Comparison of ENCODE assay signal across 8 cellular contexts in genomic region chr1:1069061-1069710, GRCh38. TPM values are rescaled to one million over a fixed set of nuclear protein-coding genes. Genes with fewer than 3 reads are reported as not detected.
A peak's percentile ranks its signal among the peaks of the same experiment; 100 is the strongest.
DNase-seq lines count a peak whose midpoint lies in the region; ATAC-seq and TF ChIP-seq lines count a peak whose summit lies in the region.

No MANE protein-coding gene starts in this region.

- H3K27me3 ChIP-seq in PC-9 (ENCODE audit: insufficient read depth, low read depth), result no peaks in the 10 kb centered on the region

- peak overlapping the region; percentile 76 for H3K4me2 ChIP-seq in PC-9

- peak overlapping the region; percentile 87 for H3K27ac ChIP-seq in PC-9

- H3K9me2 ChIP-seq in PC-9 (ENCODE audit: insufficient read depth), result no peaks in the 10 kb centered on the region

- TF ChIP-seq CTCF in PC-9 (conservative IDR thresholded peaks at IDR 0.05) (no peak), neural crest cell (conservative IDR thresholded peaks at IDR 0.05) (no peak)

- peaks cover 67% of the 10 kb centered on the region for H3F3A ChIP-seq in PC-9 (ENCODE audit: insufficient read depth, low read depth)

- intact Hi-C loops in PC-9 (cut with micrococcal nuclease; ENCODE audit: unreplicated experiment), result no loop called here

- no peak overlapping the region; the same call in 1 of the 2 replicates for H2AFZ ChIP-seq in PC-9

- CTCF ChIA-PET in PC-9 (lab: Charles Lee), result interaction anchor here (0.5 kb wide), 1 partner anchor 80 kb away, joined by 3 read pairs; no protein-coding TSS in a partner anchor

- H3K27me3 Mint-ChIP-seq in neural crest cell (ENCODE audit: low read depth), result peaks cover 31% of the 10 kb centered on the region
- no peaks in the 10 kb centered on the region for H3K27me3 Mint-ChIP-seq in stimulated activated naive CD8-positive, alpha-beta T cell treated with anti-CD3 and anti-CD28 coated beads, Interleukin-15, Interleukin-2, amounts not matched to agents 100 ng/mL and 50 ng/mL, for 24 hours

- peaks cover 6% of the 10 kb centered on the region for H3K4me1 Mint-ChIP-seq in neural crest cell
- peaks cover 16% of the 10 kb centered on the region for H3K4me1 Mint-ChIP-seq in stimulated activated naive CD8-positive, alpha-beta T cell treated with anti-CD3 and anti-CD28 coated beads, Interleukin-15, Interleukin-2, amounts not matched to agents 100 ng/mL and 50 ng/mL, for 24 hours (ENCODE audit: low read depth)

- H3K4me3 Mint-ChIP-seq in neural crest cell, result no peak overlapping the region
- H3K4me3 Mint-ChIP-seq in stimulated activated naive CD8-positive, alpha-beta T cell treated with anti-CD3 and anti-CD28 coated beads, Interleukin-15, Interleukin-2, amounts not matched to agents 100 ng/mL and 50 ng/mL, for 24 hours, result peak overlapping the region; percentile 72

- H3K79me2 ChIP-seq in PC-9 (ENCODE audit: low read depth), result peaks cover 33% of the 10 kb centered on the region

- ATAC-seq in HG03439 (IDR thresholded peaks at IDR 0.05; ENCODE audit: unreplicated experiment), result peak; percentile 42

- H3K36me3 ChIP-seq in PC-9 (ENCODE audit: low read depth), result no peaks in the 10 kb centered on the region

- H3K9me3 Mint-ChIP-seq in neural crest cell, result no peaks in the 10 kb centered on the region
- no peaks in the 10 kb centered on the region for H3K9me3 Mint-ChIP-seq in stimulated activated naive CD8-positive, alpha-beta T cell treated with anti-CD3 and anti-CD28 coated beads, Interleukin-15, Interleukin-2, amounts not matched to agents 100 ng/mL and 50 ng/mL, for 24 hours

- H3K4me3 ChIP-seq in PC-9, result peak overlapping the region; percentile 86

- no peaks in the 10 kb centered on the region for H4K20me1 ChIP-seq in PC-9 (ENCODE audit: insufficient read depth)

- DNase-seq in SKM-1 treated with dmso at 0.1 percent for 144 hours (lab: John Stamatoyannopoulos, UW; ENCODE audit: unreplicated experiment) (peak; percentile 55), SKM-1 (lab: John Stamatoyannopoulos, UW; ENCODE audit: unreplicated experiment) (no peak), PC-9 (peak; percentile 86 to 93), activated T-helper 1 cell treated with Interleukin-2 at 50 U/mL for 16 hours (ENCODE audit: low read depth) (peak; percentile 87), fibroblast of peridontal ligament (ENCODE audit: extremely low read depth) (peak; percentile 5), neural crest cell (ENCODE audit: low read depth, low spot score) (peak; percentile 82)

- H3K4me1 ChIP-seq in PC-9 (replicated peaks; ENCODE audit: insufficient read depth), result peaks cover 48% of the 10 kb centered on the region

- POLR2A ChIA-PET in PC-9 (lab: Charles Lee; ENCODE audit: unreplicated experiment), result no interaction called here

- H3K27ac Mint-ChIP-seq in neural crest cell (ENCODE audit: unreplicated experiment), result no peak overlapping the region
- H3K27ac Mint-ChIP-seq in stimulated activated naive CD8-positive, alpha-beta T cell treated with anti-CD3 and anti-CD28 coated beads, Interleukin-15, Interleukin-2, amounts not matched to agents 100 ng/mL and 50 ng/mL, for 24 hours, result no peak overlapping the region

- BruUV-seq in PC-9 (replicated peaks; lab: Mats Ljungman, UMichigan), result no TSS peak

- H3K9me3 ChIP-seq in PC-9 (ENCODE audit: insufficient read depth, low read depth), result no peaks in the 10 kb centered on the region

- no peaks in the 10 kb centered on the region for H3K36me3 Mint-ChIP-seq in neural crest cell (ENCODE audit: low read depth)
- H3K36me3 Mint-ChIP-seq in stimulated activated naive CD8-positive, alpha-beta T cell treated with anti-CD3 and anti-CD28 coated beads, Interleukin-15, Interleukin-2, amounts not matched to agents 100 ng/mL and 50 ng/mL, for 24 hours (ENCODE audit: low read depth), result no peaks in the 10 kb centered on the region

RNA-seq across cellular contexts. Expression of gene RNF223, which starts 4.9 kb away (rescaled TPM):
- 3.2 and 3.6 TPM in 2 replicates for total RNA-seq in PC-9 (2021)
- not detected in 2 replicates for total RNA-seq in neural crest cell

RNA-seq across cellular contexts. Expression of gene C1orf159, which starts 46.7 kb away (rescaled TPM):
- 26.6 and 31.1 TPM in 2 replicates for total RNA-seq in PC-9 (2021)
- total RNA-seq in neural crest cell, result 26.1 and 26.2 TPM in 2 replicates

RNA-seq across cellular contexts. Expression of gene AGRN, which starts 49.3 kb away (rescaled TPM):
- total RNA-seq in PC-9 (2021) (278 and 381 TPM in 2 replicates), neural crest cell (192 and 203 TPM in 2 replicates)

RNA-seq across cellular contexts. Expression of gene ISG15, which starts 55.9 kb away (rescaled TPM):
- total RNA-seq in PC-9 (2021), result 20.9 and 37.7 TPM in 2 replicates
- total RNA-seq in neural crest cell, result 17.4 and 22.3 TPM in 2 replicates
